ENCODE assay signal across 9 cellular contexts in the genomic region with DNA sequence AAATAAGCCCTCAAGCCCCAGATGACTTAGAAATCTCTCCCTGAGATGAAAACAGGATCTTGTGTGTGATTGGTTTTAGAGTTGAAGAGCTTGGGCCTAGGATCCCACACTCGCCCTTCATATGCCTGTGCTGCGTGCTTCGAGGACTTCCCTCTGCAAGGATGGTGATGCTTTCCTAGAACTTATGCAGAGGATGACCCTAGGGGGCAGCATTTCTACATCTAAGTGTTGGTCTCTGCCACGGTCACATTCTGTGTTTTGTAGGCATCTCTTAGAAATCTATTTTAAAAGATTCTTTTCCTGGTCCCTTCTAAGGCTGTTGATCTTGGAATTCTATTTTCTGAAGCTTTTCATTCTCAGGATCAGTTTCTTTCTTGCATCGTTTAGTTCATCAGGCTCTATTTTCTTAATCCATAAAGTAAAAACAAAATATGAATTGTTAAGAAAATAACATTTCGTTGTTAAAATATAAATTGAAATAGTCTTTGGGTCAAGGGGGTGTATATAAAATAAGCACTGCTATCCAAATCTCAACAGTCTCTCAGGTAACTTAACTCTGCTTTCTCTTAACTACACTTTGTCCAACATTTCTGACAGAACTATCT. TPM values are rescaled to one million over a fixed set of nuclear protein-coding genes. Genes with fewer than 3 reads are reported as not detected.
A peak's percentile ranks its signal among the peaks of the same experiment; 100 is the strongest.
DNase-seq lines count a peak whose midpoint lies in the region; ATAC-seq and TF ChIP-seq lines count a peak whose summit lies in the region.
"Had no signal": no experiment of that assay in that cellular context is flagged by ENCODE, and none has a peak within 500 bp of the region (broad histone marks: within the 10 kb centered on the region; RNA-seq: fewer than 3 reads in every experiment).

No MANE protein-coding gene starts in this region.

- no peak overlapping the region for H3K27ac Mint-ChIP-seq in natural killer cell
- H3K27ac Mint-ChIP-seq: activated naive CD8-positive, alpha-beta T cell treated with anti-CD3 and anti-CD28 coated beads, Interleukin-2, amount 10 ng/mL, durations not matched to agents 7 days and 5 days had no signal

- peak; percentile 42 for DNase-seq in NCI-H1436 (lab: John Stamatoyannopoulos, UW)
- DNase-seq in NCI-H1436 treated with DMSO at 0.1 percent for 48 hours (lab: John Stamatoyannopoulos, UW) = no peak
- DNase-seq in HEK293T (ENCODE audit: extremely low spot score) = peak; percentile 56
- peak; percentile 12 for DNase-seq in SHP77 treated with DMSO at 0.1 percent for 48 hours (lab: John Stamatoyannopoulos, UW)
- DNase-seq in erythroblast (lab: John Stamatoyannopoulos, UW) = peak; percentile 50 to 62
- peak; percentile 66 for DNase-seq in mucosa of gallbladder (ENCODE audit: low spot score)
- DNase-seq in natural killer cell = no peak
- DNase-seq: activated naive CD8-positive, alpha-beta T cell treated with anti-CD3 and anti-CD28 coated beads, Interleukin-2, amount 10 ng/mL, durations not matched to agents 7 days and 5 days had no signal

- CTCF ChIA-PET in HEK293T (lab: Yijun Ruan, JAX) = no interaction called here

- H3K4me1 Mint-ChIP-seq in natural killer cell = no peaks in the 10 kb centered on the region

- no peak for ATAC-seq in natural killer cell
- ATAC-seq in HG03354 (IDR thresholded peaks at IDR 0.05; ENCODE audit: poor library complexity, severe bottlenecking, unreplicated experiment) = no peak

- POLR2A ChIA-PET in HEK293T (lab: Yijun Ruan, JAX) = no interaction called here

- H3K4me3 Mint-ChIP-seq in natural killer cell = no peak overlapping the region
- H3K4me3 Mint-ChIP-seq: activated naive CD8-positive, alpha-beta T cell treated with anti-CD3 and anti-CD28 coated beads, Interleukin-2, amount 10 ng/mL, durations not matched to agents 7 days and 5 days had no signal

- no peaks in the 10 kb centered on the region for H3K9me3 Mint-ChIP-seq in natural killer cell
- H3K9me3 Mint-ChIP-seq: activated naive CD8-positive, alpha-beta T cell treated with anti-CD3 and anti-CD28 coated beads, Interleukin-2, amount 10 ng/mL, durations not matched to agents 7 days and 5 days had no signal

- no peak for TF ChIP-seq CTCF in natural killer cell (IDR thresholded peaks at IDR 0.05)

- intact Hi-C loops in natural killer cell (cut with micrococcal nuclease) = no loop called here

- no peaks in the 10 kb centered on the region for H3K27me3 Mint-ChIP-seq in natural killer cell (ENCODE audit: low read depth in 2 of 2)
- H3K27me3 Mint-ChIP-seq: activated naive CD8-positive, alpha-beta T cell treated with anti-CD3 and anti-CD28 coated beads, Interleukin-2, amount 10 ng/mL, durations not matched to agents 7 days and 5 days had no signal

- no peaks in the 10 kb centered on the region for H3K36me3 Mint-ChIP-seq in natural killer cell

- no peak for TF ChIP-seq POLR2A in erythroblast (IDR thresholded peaks at IDR 0.05; ENCODE audit: low read length)

TF ChIP-seq in HEK293T, 16 proteins besides CTCF, POLR2A, EP300 and RAD21:
- no peak for TF ChIP-seq L3MBTL2 (conservative IDR thresholded peaks at IDR 0.05)
- TF ChIP-seq ZNF384 (IDR thresholded peaks at IDR 0.05) = no peak
- TF ChIP-seq FOXA1 (IDR thresholded peaks at IDR 0.05) = no peak
- TF ChIP-seq CTBP1 (IDR thresholded peaks at IDR 0.05; ENCODE audit: borderline replicate concordance) = no peak
- TF ChIP-seq NFRKB (IDR thresholded peaks at IDR 0.05) = no peak
- no peak for TF ChIP-seq FOXK2 (IDR thresholded peaks at IDR 0.05)
- TF ChIP-seq FOXM1 (IDR thresholded peaks at IDR 0.05; ENCODE audit: borderline replicate concordance) = no peak
- no peak for TF ChIP-seq ELF4 (IDR thresholded peaks at IDR 0.05)

RNA-seq across cellular contexts. Expression of a gene that starts 45.7 kb away (rescaled TPM):
- total RNA-seq in mucosa of gallbladder (3.0 TPM), natural killer cell (10 to 100 TPM; 12.4 to 12.9 (median 12.8) TPM)

RNA-seq across cellular contexts. Expression of a gene that starts 48.0 kb away (rescaled TPM):
- total RNA-seq in mucosa of gallbladder = 25.6 TPM
- 10 to 100 TPM; 10.2 to 13.3 (median 12.3) TPM for total RNA-seq in natural killer cell

Comparison
In these comparisons a context has a peak if more than half of its experiments do, and no peak if none do; other contexts are left out.
1. DNase-seq: peak in NCI-H1436 (single experiment), HEK293T (single experiment), SHP77 treated with DMSO at 0.1 percent for 48 hours (single experiment), erythroblast (2 of 2) and mucosa of gallbladder (single experiment); none in NCI-H1436 treated with DMSO at 0.1 percent for 48 hours (single experiment) and natural killer cell (single experiment).